10 cellular contexts compared by ENCODE assay signal in genomic region chr20:32444474-32445220, GRCh38.
DNase-seq lines count a peak whose midpoint lies in the region; ATAC-seq and TF ChIP-seq lines count a peak whose summit lies in the region.
"Had no signal": no experiment of that assay in that cellular context is flagged by ENCODE, and none has a peak within 500 bp of the region (broad histone marks: within the 10 kb centered on the region; RNA-seq: fewer than 3 reads in every experiment).

No MANE protein-coding gene starts in this region.

- no peaks in the 10 kb centered on the region for H3K79me2 ChIP-seq in H9 (ENCODE audit: insufficient read depth, low read length)

- H3K9me3 ChIP-seq in H9 (ENCODE audit: control insufficient read depth, low read depth, low read length) (no peaks in the 10 kb centered on the region), colonic mucosa (no peaks in the 10 kb centered on the region)
- H3K9me3 ChIP-seq: right atrium auricular region, thoracic aorta had no signal

- CTCF ChIA-PET in WTC11 (lab: Charles Lee), result interaction anchor here (1.9 kb wide), 1 partner anchor 12 kb away, joined by 14 read pairs; no protein-coding TSS in a partner anchor

- TF ChIP-seq CTCF in H9 (conservative IDR thresholded peaks at IDR 0.05) (no peak), WTC11 (IDR thresholded peaks at IDR 0.05) (no peak), glutamatergic neuron (IDR thresholded peaks at IDR 0.05; ENCODE audit: partially characterized antibody, unreplicated experiment) (no peak), colonic mucosa (IDR thresholded peaks at IDR 0.05) (no peak)

- H3K56ac ChIP-seq in H9 (ENCODE audit: insufficient read length, low read depth, low read length), result no peak overlapping the region

- no peaks in the 10 kb centered on the region for H4K20me1 ChIP-seq in H9 (ENCODE audit: control insufficient read depth, insufficient read depth, insufficient read length)

- no peak overlapping the region for H3T11ph ChIP-seq in H9 (ENCODE audit: low read length)

- DNase-seq in H9 (peak; percentile 20), WTC11 (ENCODE audit: low spot score) (peak; percentile 5), glutamatergic neuron (no peak), colonic mucosa (no peak), NCI-H2171 treated with DMSO at 0.1 percent for 48 hours (lab: John Stamatoyannopoulos, UW) (no peak)
- DNase-seq in stimulated activated effector memory CD8-positive, alpha-beta T cell treated with anti-CD3 and anti-CD28 coated beads, Interleukin-12 subunit alpha, Interleukin-12 subunit beta, amount 100 ng/mL, for 72 hours (ENCODE audit: low spot score in 2 of 2), result no peak

- no peak overlapping the region for H3K23ac ChIP-seq in H9 (ENCODE audit: insufficient read length, low read depth, low read length)

- H3K4me3 ChIP-seq in colonic mucosa, result no peak overlapping the region
- H3K4me3 ChIP-seq: right atrium auricular region, thoracic aorta had no signal

- no peak overlapping the region for H3K4me3 Mint-ChIP-seq in H9
- no peak overlapping the region for H3K4me3 Mint-ChIP-seq in WTC11
- peak overlapping the region; percentile 72 for H3K4me3 Mint-ChIP-seq in glutamatergic neuron (ENCODE audit: unreplicated experiment)
- no peak overlapping the region for H3K4me3 Mint-ChIP-seq in stimulated activated effector memory CD8-positive, alpha-beta T cell treated with anti-CD3 and anti-CD28 coated beads, Interleukin-12 subunit alpha, Interleukin-12 subunit beta, amount 100 ng/mL, for 72 hours

- peaks cover 20% of the 10 kb centered on the region for H3K36me3 ChIP-seq in colonic mucosa
- H3K36me3 ChIP-seq: thoracic aorta had no signal

- H4K91ac ChIP-seq in H9 (ENCODE audit: insufficient read length, low read depth, low read length), result no peak overlapping the region

- H2BK20ac ChIP-seq in H9 (ENCODE audit: low read depth, low read length, poor library complexity, severe bottlenecking), result no peak overlapping the region

- H3K4me1 Mint-ChIP-seq in H9 (peaks cover 26 to 30% of the 10 kb centered on the region in 2 experiments), WTC11 (peaks cover 17% of the 10 kb centered on the region), glutamatergic neuron (ENCODE audit: low read depth, unreplicated experiment) (peaks cover 37% of the 10 kb centered on the region)
- peaks cover 46% of the 10 kb centered on the region for H3K4me1 Mint-ChIP-seq in stimulated activated effector memory CD8-positive, alpha-beta T cell treated with anti-CD3 and anti-CD28 coated beads, Interleukin-12 subunit alpha, Interleukin-12 subunit beta, amount 100 ng/mL, for 72 hours

- peaks cover 14 to 38% (median 25%) of the 10 kb centered on the region in 3 experiments; a peak in 5 of 7 replicates for H3K36me3 Mint-ChIP-seq in H9 (ENCODE audit: insufficient read depth in 1 of 3, low read depth in 3 of 3)
- peaks cover 21% of the 10 kb centered on the region for H3K36me3 Mint-ChIP-seq in WTC11
- H3K36me3 Mint-ChIP-seq in glutamatergic neuron (ENCODE audit: unreplicated experiment), result peaks cover 8% of the 10 kb centered on the region
- H3K36me3 Mint-ChIP-seq in stimulated activated effector memory CD8-positive, alpha-beta T cell treated with anti-CD3 and anti-CD28 coated beads, Interleukin-12 subunit alpha, Interleukin-12 subunit beta, amount 100 ng/mL, for 72 hours, result peaks cover 96% of the 10 kb centered on the region

- no peaks in the 10 kb centered on the region for H3K27me3 ChIP-seq in H9 (ENCODE audit: insufficient read depth, low read length)
- no peaks in the 10 kb centered on the region for H3K27me3 ChIP-seq in colonic mucosa
- H3K27me3 ChIP-seq: right atrium auricular region had no signal

- POLR2A ChIA-PET in WTC11 (lab: Charles Lee), result no interaction called here

- H3K9ac ChIP-seq in H9 (ENCODE audit: extremely low read depth, insufficient read length, low read length) (no peak overlapping the region), colonic mucosa (ENCODE audit: low read depth in 2 of 2, low read length in 2 of 2) (no peak overlapping the region)

- intact Hi-C loops in colonic mucosa (cut with DNase I), result no loop called here

- no peaks in the 10 kb centered on the region for H3K9me3 Mint-ChIP-seq in H9
- no peaks in the 10 kb centered on the region for H3K9me3 Mint-ChIP-seq in WTC11
- H3K9me3 Mint-ChIP-seq in glutamatergic neuron (ENCODE audit: unreplicated experiment), result peaks cover 14% of the 10 kb centered on the region
- no peaks in the 10 kb centered on the region for H3K9me3 Mint-ChIP-seq in stimulated activated effector memory CD8-positive, alpha-beta T cell treated with anti-CD3 and anti-CD28 coated beads, Interleukin-12 subunit alpha, Interleukin-12 subunit beta, amount 100 ng/mL, for 72 hours

- H3K23me2 ChIP-seq in H9 (ENCODE audit: insufficient read length, low read depth, low read length, poor library complexity, severe bottlenecking), result no peaks in the 10 kb centered on the region

- no peak overlapping the region for H3K14ac ChIP-seq in H9 (ENCODE audit: insufficient read depth, low read length)

- no peak overlapping the region for H3K4me2 ChIP-seq in H9 (ENCODE audit: insufficient read depth, insufficient read length, low read length)

- H3K4ac ChIP-seq in H9 (ENCODE audit: low read depth, low read length), result no peak overlapping the region

- no peak overlapping the region for H2BK5ac ChIP-seq in H9 (ENCODE audit: insufficient read length, low read length)

- ATAC-seq in WTC11 (no peak), HG02870 (IDR thresholded peaks at IDR 0.05; ENCODE audit: unreplicated experiment) (no peak)
- no peak for ATAC-seq in stimulated activated effector memory CD8-positive, alpha-beta T cell treated with anti-CD3 and anti-CD28 coated beads, Interleukin-12 subunit alpha, Interleukin-12 subunit beta, amount 100 ng/mL, for 72 hours
- ATAC-seq: activated CD4-positive, CD25-positive, alpha-beta regulatory T cell treated with anti-CD3 and anti-CD28 coated beads, Interleukin-2, amount 50 U/mL, for 24 hours had no signal

- no peak overlapping the region for H3K18ac ChIP-seq in H9 (ENCODE audit: insufficient read length, low read depth, low read length)

- H2AK5ac ChIP-seq in H9 (ENCODE audit: insufficient read length, low read length), result no peak overlapping the region

- no peak overlapping the region for H2AFZ ChIP-seq in H9 (ENCODE audit: low read length)

- no peak overlapping the region for H4K8ac ChIP-seq in H9 (replicated peaks; ENCODE audit: insufficient read length, low read depth, low read length)

- H2BK120ac ChIP-seq in H9 (ENCODE audit: low read depth, low read length, poor library complexity, severe bottlenecking), result no peak overlapping the region

- no peak overlapping the region for H2BK12ac ChIP-seq in H9 (ENCODE audit: insufficient read length, low read depth, low read length)

- no peak overlapping the region for H4K5ac ChIP-seq in H9 (ENCODE audit: insufficient read length, low read depth, low read length)

- H3K79me1 ChIP-seq in H9 (ENCODE audit: insufficient read depth, low read depth, low read length, poor library complexity, severe bottlenecking), result no peaks in the 10 kb centered on the region

- no CpG with 5 or more reads among the region's 7 CpGs for WGBS in H9 (ENCODE audit: extremely low coverage, insufficient read length, low lambda C conversion rate)

- H3K27ac Mint-ChIP-seq in H9, result peak overlapping the region in 2 of 3 experiments; percentile 71 to 85; a peak in 4 of 7 replicates
- peak overlapping the region; percentile 84; the same call in 1 of the 2 replicates for H3K27ac Mint-ChIP-seq in WTC11
- no peak overlapping the region for H3K27ac Mint-ChIP-seq in glutamatergic neuron (ENCODE audit: unreplicated experiment)
- H3K27ac Mint-ChIP-seq in stimulated activated effector memory CD8-positive, alpha-beta T cell treated with anti-CD3 and anti-CD28 coated beads, Interleukin-12 subunit alpha, Interleukin-12 subunit beta, amount 100 ng/mL, for 72 hours, result peak overlapping the region; percentile 90

- H3K4me1 ChIP-seq in H9 (ENCODE audit: insufficient read depth, low read length), result no peaks in the 10 kb centered on the region
- no peaks in the 10 kb centered on the region for H3K4me1 ChIP-seq in colonic mucosa

- no peaks in the 10 kb centered on the region for H3K27me3 Mint-ChIP-seq in H9 (ENCODE audit: low read depth)
- H3K27me3 Mint-ChIP-seq in WTC11 (ENCODE audit: low read depth), result no peaks in the 10 kb centered on the region
- H3K27me3 Mint-ChIP-seq in glutamatergic neuron (ENCODE audit: unreplicated experiment), result peaks cover 16% of the 10 kb centered on the region

- H2BK15ac ChIP-seq in H9 (ENCODE audit: low read depth, low read length), result no peak overlapping the region

- H3K27ac ChIP-seq in H9 (ENCODE audit: insufficient read length, low read depth, low read length) (no peak overlapping the region), colonic mucosa (no peak overlapping the region)
- H3K27ac ChIP-seq: right atrium auricular region, thoracic aorta had no signal

TF ChIP-seq in WTC11, 78 proteins besides CTCF, POLR2A, EP300 and RAD21 (continues in another document):
- no peak for TF ChIP-seq NR1H2 (CRISPR knock-in tag; IDR thresholded peaks at IDR 0.05)
- TF ChIP-seq NR3C1 (CRISPR knock-in tag; conservative IDR thresholded peaks at IDR 0.05; ENCODE audit: low read depth), result no peak
- no peak for TF ChIP-seq ZNF671 (CRISPR knock-in tag; IDR thresholded peaks at IDR 0.05)
- no peak for TF ChIP-seq HMGXB4 (CRISPR knock-in tag; IDR thresholded peaks at IDR 0.05)
- no peak for TF ChIP-seq CDX4 (CRISPR knock-in tag; IDR thresholded peaks at IDR 0.05; ENCODE audit: borderline replicate concordance)
- TF ChIP-seq TCF7 (CRISPR knock-in tag; IDR thresholded peaks at IDR 0.05; ENCODE audit: low read depth), result no peak

Comparison
In these comparisons a context has a peak if more than half of its experiments do, and no peak if none do; other contexts are left out.
1. DNase-seq: peak in H9 (single experiment) and WTC11 (single experiment); none in glutamatergic neuron (single experiment), stimulated activated effector memory CD8-positive, alpha-beta T cell treated with anti-CD3 and anti-CD28 coated beads, Interleukin-12 subunit alpha, Interleukin-12 subunit beta, amount 100 ng/mL, for 72 hours (0 of 2), colonic mucosa (single experiment) and NCI-H2171 treated with DMSO at 0.1 percent for 48 hours (single experiment).